ENCODE assay signal across 9 cellular contexts in the genomic region with DNA sequence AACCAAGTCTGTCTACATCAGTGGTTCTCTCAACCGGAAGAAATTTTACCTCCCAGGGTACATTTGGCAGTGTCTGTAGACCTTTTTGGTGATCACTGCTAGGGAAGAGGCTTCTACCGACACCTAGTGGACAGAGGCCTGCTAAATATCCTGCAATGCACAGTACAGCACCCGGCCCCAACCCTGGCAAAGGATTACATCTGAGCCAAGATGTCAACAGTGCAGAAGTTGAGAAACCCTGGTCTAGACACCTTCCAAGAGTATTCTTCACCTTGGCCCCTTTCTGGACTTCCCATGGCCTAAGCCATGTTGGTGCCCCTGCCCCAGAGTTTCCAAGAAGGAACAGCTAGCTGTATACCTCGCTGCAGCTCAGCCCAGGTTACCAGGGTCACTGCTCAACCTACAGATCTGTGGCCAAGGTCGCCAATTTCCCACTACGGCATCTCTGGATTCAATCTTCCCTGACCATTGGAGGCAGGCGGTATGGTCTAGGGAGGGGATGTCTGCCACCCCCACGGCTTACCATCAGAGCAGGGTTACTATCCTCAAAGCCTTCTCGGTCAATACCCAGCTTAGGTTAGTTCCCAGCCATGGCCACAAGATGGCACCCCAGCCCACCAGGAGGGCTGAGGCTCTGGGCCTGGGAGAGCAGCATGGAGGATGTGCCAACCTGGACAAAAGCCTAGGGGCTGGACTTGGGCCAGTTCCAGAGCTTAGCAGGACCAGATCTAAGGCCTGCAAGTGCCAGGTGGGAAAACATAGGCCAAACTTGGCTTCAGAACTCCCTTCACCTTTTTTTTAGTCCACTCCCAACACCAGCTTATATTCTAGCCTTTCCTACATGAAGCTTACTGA. TPM values are rescaled to one million over a fixed set of nuclear protein-coding genes. Genes with fewer than 3 reads are reported as not detected.
DNase-seq lines count a peak whose midpoint lies in the region; ATAC-seq and TF ChIP-seq lines count a peak whose summit lies in the region.
"Had no signal": no experiment of that assay in that cellular context is flagged by ENCODE, and none has a peak within 500 bp of the region (broad histone marks: within the 10 kb centered on the region; RNA-seq: fewer than 3 reads in every experiment).

No MANE protein-coding gene starts in this region.

- peaks cover 47% of the 10 kb centered on the region for H3K27me3 ChIP-seq in suprapubic skin

- H3K9me3 ChIP-seq in suprapubic skin, result no peaks in the 10 kb centered on the region

- H3K4me1 ChIP-seq in suprapubic skin, result peaks cover 17% of the 10 kb centered on the region

- no peak for TF ChIP-seq POLR2A in suprapubic skin (IDR thresholded peaks at IDR 0.05)

- no peak for TF ChIP-seq EP300 in suprapubic skin (IDR thresholded peaks at IDR 0.05)

- TF ChIP-seq CTCF in nephron progenitor cell (IDR thresholded peaks at IDR 0.05) (peak; percentile 81), suprapubic skin (IDR thresholded peaks at IDR 0.05) (peak; percentile 80 to 85)

- no peak overlapping the region for H3K27ac Mint-ChIP-seq in nephron progenitor cell

- no peak overlapping the region for H3K27ac ChIP-seq in suprapubic skin

- H3K4me3 Mint-ChIP-seq in nephron progenitor cell, result no peak overlapping the region
- H3K4me3 Mint-ChIP-seq: activated naive CD8-positive, alpha-beta T cell had no signal

- WGBS in suprapubic skin, result 18% methylated on average over 8 of the region's 9 CpGs

- H3K36me3 Mint-ChIP-seq in nephron progenitor cell (ENCODE audit: low read depth), result no peaks in the 10 kb centered on the region
- H3K36me3 Mint-ChIP-seq: activated naive CD8-positive, alpha-beta T cell had no signal

- H3K4me1 Mint-ChIP-seq in nephron progenitor cell, result peaks cover 8% of the 10 kb centered on the region

- peak; percentile 69 for ATAC-seq in GM21737 (IDR thresholded peaks at IDR 0.05; ENCODE audit: unreplicated experiment)

- no peaks in the 10 kb centered on the region for H3K36me3 ChIP-seq in suprapubic skin

- DNase-seq in DMS79 (lab: John Stamatoyannopoulos, UW) (peak; percentile 90), Kasumi-1 (lab: John Stamatoyannopoulos, UW) (peak; percentile 39 to 62), OCI-M1 (lab: John Stamatoyannopoulos, UW) (peak; percentile 87), activated T-cell treated with anti-CD3 and anti-CD28 coated beads for 48 hours (ENCODE audit: low read depth) (peak; percentile 65), fibroblast of gingiva (ENCODE audit: low read depth) (peak; percentile 66), nephron progenitor cell (peak; percentile 88), suprapubic skin (ENCODE audit: low spot score in 2 of 2) (peak in 1 of 2 donors; percentile 79)

- no peaks in the 10 kb centered on the region for H3K9me3 Mint-ChIP-seq in nephron progenitor cell

- H3K4me3 ChIP-seq in suprapubic skin, result no peak overlapping the region

- H3K27me3 Mint-ChIP-seq in nephron progenitor cell (ENCODE audit: low read depth, poor library complexity), result peaks cover 45% of the 10 kb centered on the region

RNA-seq across cellular contexts. Expression of a gene that starts 3.7 kb away (rescaled TPM):
- not detected for total RNA-seq in suprapubic skin

RNA-seq across cellular contexts. Expression of a gene that starts 11.5 kb away (rescaled TPM):
- total RNA-seq in suprapubic skin, result not detected
